Comparison of ENCODE assay signal across 9 cellular contexts in the genomic region with DNA sequence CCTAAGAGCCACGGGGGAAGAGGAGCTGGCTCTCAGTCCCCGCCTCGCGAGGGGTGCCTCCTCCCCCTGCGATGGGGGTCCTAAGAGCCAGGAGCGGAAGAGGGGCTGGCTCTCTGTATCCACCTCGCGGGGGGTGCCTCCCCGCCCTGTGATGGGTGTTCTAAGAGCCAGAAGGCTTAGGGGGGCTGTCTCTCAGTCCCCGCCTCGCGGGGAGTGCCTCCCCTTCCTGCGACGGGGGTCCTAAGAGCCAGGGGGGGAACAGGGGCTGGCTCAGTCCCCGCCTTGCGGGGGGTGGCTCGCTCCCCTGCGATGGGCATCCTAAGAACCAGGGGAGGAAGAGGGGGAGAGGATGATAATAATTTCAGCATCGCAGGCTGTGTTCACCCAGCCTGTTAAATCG. TPM values are rescaled to one million over a fixed set of nuclear protein-coding genes. Genes with fewer than 3 reads are reported as not detected.
"Had no signal": no experiment of that assay in that cellular context is flagged by ENCODE, and none has a peak within 500 bp of the region (broad histone marks: within the 10 kb centered on the region; RNA-seq: fewer than 3 reads in every experiment).

No MANE protein-coding gene starts in this region.

RNA-seq across cellular contexts. Expression of a gene that starts 21.9 kb away (rescaled TPM):
- total RNA-seq: PC-3, PC-9, Right ventricle myocardium inferior, Right ventricle myocardium superior, RPMI7951, SJSA1, SK-MEL-5 had no signal

RNA-seq across cellular contexts. Expression of a gene that starts 31.9 kb away (rescaled TPM):
- total RNA-seq: OCI-LY7, PC-9 had no signal
- polyA plus RNA-seq: SK-N-SH had no signal
